ENCODE assay signal across 22 cellular contexts in the genomic region with DNA sequence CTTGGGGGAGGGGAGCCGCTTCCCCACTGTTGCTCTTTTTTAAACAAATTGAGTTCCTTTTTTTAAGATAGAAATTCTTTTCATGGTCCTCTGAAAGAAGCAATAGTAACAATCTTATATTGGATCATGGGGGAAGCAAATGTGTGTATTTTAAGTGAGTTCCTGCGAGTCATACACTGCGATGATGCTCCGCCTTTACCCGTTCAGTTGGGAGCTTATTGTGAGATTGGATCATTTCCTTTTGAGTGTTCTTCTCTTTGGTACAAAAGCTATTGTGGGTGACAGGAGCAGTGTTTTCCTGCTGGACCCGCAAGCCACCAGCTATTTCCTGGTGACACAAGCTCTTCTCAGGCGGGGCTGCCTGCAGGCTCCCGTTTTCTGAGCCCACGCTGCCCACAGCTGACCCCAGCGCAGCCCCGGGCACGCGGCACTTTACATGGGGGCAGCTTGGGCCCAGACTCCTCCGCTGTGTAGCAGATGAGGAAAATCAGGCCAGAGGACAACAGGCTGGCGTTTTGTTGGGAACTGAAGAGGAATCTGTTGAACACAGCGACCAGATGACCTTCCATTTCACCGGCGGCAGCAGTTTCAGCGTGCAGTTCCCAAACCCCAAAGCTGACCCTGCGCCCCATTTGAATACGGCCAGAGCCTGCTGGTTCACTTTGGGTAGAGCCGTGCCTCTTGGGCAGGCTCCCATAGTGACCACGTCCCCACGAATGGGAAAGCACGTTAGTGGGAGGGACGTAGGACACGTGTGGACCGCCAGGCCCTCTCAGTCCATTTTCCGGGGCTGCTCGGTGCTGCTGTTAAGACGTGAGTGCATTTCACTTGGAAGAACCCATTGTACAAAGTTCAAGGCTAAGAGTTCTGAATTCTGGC. TPM values are rescaled to one million over a fixed set of nuclear protein-coding genes. Genes with fewer than 3 reads are reported as not detected.
DNase-seq lines count a peak whose midpoint lies in the region; ATAC-seq, FAIRE-seq and TF ChIP-seq lines count a peak whose summit lies in the region.
"Had no signal": no experiment of that assay in that cellular context is flagged by ENCODE, and none has a peak within 500 bp of the region (broad histone marks: within the 10 kb centered on the region; RNA-seq: fewer than 3 reads in every experiment).

No MANE protein-coding gene starts in this region.

- H4K20me1 ChIP-seq in osteoblast (ENCODE audit: insufficient read depth, low read length): peaks cover 17% of the 10 kb centered on the region

- H3K4me3 Mint-ChIP-seq in activated T-cell treated with anti-CD3 and anti-CD28 coated beads, Interleukin-2, amount 50 U/mL, for 72 hours: no peak overlapping the region
- no peak overlapping the region for H3K4me3 Mint-ChIP-seq in activated T-cell treated with anti-CD3 and anti-CD28 coated beads, Interleukin-2, amount 50 U/mL, for 4 hours
- H3K4me3 Mint-ChIP-seq: activated B cell treated with CpG ODN at 0.5 μM for 24 hours; activated T-helper 1 cell treated with anti-CD3 and anti-CD28 coated beads, Interleukin-12 subunit alpha, Interleukin-12 subunit beta, Interleukin-2, Interleukin-4 antibody, amounts not matched to agents 30 ng/mL and 10 ng/mL and 1 ng/mL, durations not matched to agents 14 hours and 24 hours and 36 hours; T-helper 2 cell treated with Interferon-gamma antibody and Interleukin-4, amounts not matched to agents 5 μg/mL and 100 μg/mL, for 36 hours had no signal

- no peaks in the 10 kb centered on the region for H3K9me3 Mint-ChIP-seq in activated T-cell treated with anti-CD3 and anti-CD28 coated beads, Interleukin-2, amount 50 U/mL, for 72 hours
- no peaks in the 10 kb centered on the region for H3K9me3 Mint-ChIP-seq in activated T-cell treated with anti-CD3 and anti-CD28 coated beads, Interleukin-2, amount 50 U/mL, for 4 hours
- H3K9me3 Mint-ChIP-seq: activated B cell treated with CpG ODN at 0.5 μM for 24 hours; activated naive CD4-positive, alpha-beta T cell treated with anti-CD3 and anti-CD28 coated beads, Interleukin-2, amount 50 U/mL, for 72 hours; activated T-helper 1 cell treated with anti-CD3 and anti-CD28 coated beads, Interleukin-12 subunit alpha, Interleukin-12 subunit beta, Interleukin-2, Interleukin-4 antibody, amounts not matched to agents 30 ng/mL and 10 ng/mL and 1 ng/mL, durations not matched to agents 14 hours and 24 hours and 36 hours; T-helper 2 cell treated with Interferon-gamma antibody and Interleukin-4, amounts not matched to agents 5 μg/mL and 100 μg/mL, for 36 hours had no signal

- H3K4me3 ChIP-seq in bronchial epithelial cell (ENCODE audit: low read depth, low read length) (no peak overlapping the region), osteoblast (ENCODE audit: insufficient read depth, low read length) (no peak overlapping the region)
- H3K4me3 ChIP-seq: heart right ventricle, lower lobe of right lung, PC-9, SJSA1 had no signal

- H3K27me3 Mint-ChIP-seq in activated T-cell treated with anti-CD3 and anti-CD28 coated beads, Interleukin-2, amount 50 U/mL, for 72 hours (ENCODE audit: low read depth): no peaks in the 10 kb centered on the region
- H3K27me3 Mint-ChIP-seq in activated T-cell treated with anti-CD3 and anti-CD28 coated beads, Interleukin-2, amount 50 U/mL, for 4 hours (ENCODE audit: low read depth): no peaks in the 10 kb centered on the region
- H3K27me3 Mint-ChIP-seq: activated B cell treated with CpG ODN at 0.5 μM for 24 hours had no signal

- peak overlapping the region; percentile 46 for H3K27ac Mint-ChIP-seq in activated T-cell treated with anti-CD3 and anti-CD28 coated beads, Interleukin-2, amount 50 U/mL, for 72 hours
- H3K27ac Mint-ChIP-seq: activated B cell treated with CpG ODN at 0.5 μM for 24 hours; T-helper 2 cell treated with Interferon-gamma antibody and Interleukin-4, amounts not matched to agents 5 μg/mL and 100 μg/mL, for 36 hours had no signal

- no peak overlapping the region for H2AFZ ChIP-seq in osteoblast (ENCODE audit: low read length)
- H2AFZ ChIP-seq: PC-9 had no signal

- no peak for ATAC-seq in activated T-cell treated with anti-CD3 and anti-CD28 coated beads, Interleukin-2, amount 50 U/mL, for 72 hours (replicated peaks in 1 of 2)
- ATAC-seq in activated T-cell treated with anti-CD3 and anti-CD28 coated beads, Interleukin-2, amount 50 U/mL, for 4 hours: no peak
- ATAC-seq in HG03469 (IDR thresholded peaks at IDR 0.05; ENCODE audit: unreplicated experiment): no peak
- ATAC-seq: activated naive CD4-positive, alpha-beta T cell treated with anti-CD3 and anti-CD28 coated beads, Interleukin-2, amount 50 U/mL, for 72 hours; heart right ventricle; lower lobe of right lung had no signal

- no peak overlapping the region for H3K4me2 ChIP-seq in osteoblast (ENCODE audit: insufficient read depth, low read length)
- H3K4me2 ChIP-seq: PC-9 had no signal

- no peak overlapping the region for H3K27ac ChIP-seq in osteoblast (ENCODE audit: low read depth, low read length)
- H3K27ac ChIP-seq: lower lobe of right lung, PC-9, SJSA1 had no signal

- H3K36me3 Mint-ChIP-seq in activated T-cell treated with anti-CD3 and anti-CD28 coated beads, Interleukin-2, amount 50 U/mL, for 72 hours (ENCODE audit: insufficient read depth in 2 of 2): peaks cover 2 to 10% of the 10 kb centered on the region in 2 donors
- peaks cover 26% of the 10 kb centered on the region for H3K36me3 Mint-ChIP-seq in activated T-cell treated with anti-CD3 and anti-CD28 coated beads, Interleukin-2, amount 50 U/mL, for 4 hours (ENCODE audit: insufficient read depth)

- peaks cover 58% of the 10 kb centered on the region for H3K79me2 ChIP-seq in osteoblast (ENCODE audit: insufficient read depth, low read length)

- no peaks in the 10 kb centered on the region for H3K27me3 ChIP-seq in bronchial epithelial cell (ENCODE audit: control insufficient read depth, insufficient read depth, low read length)
- H3K27me3 ChIP-seq in osteoblast (ENCODE audit: insufficient read depth, low read length): no peaks in the 10 kb centered on the region
- H3K27me3 ChIP-seq: heart right ventricle, SJSA1 had no signal

- no peak for DNase-seq in activated T-cell treated with anti-CD3 and anti-CD28 coated beads, Interleukin-2, amount 50 U/mL, for 72 hours
- DNase-seq in activated T-cell treated with anti-CD3 and anti-CD28 coated beads, Interleukin-2, amount 50 U/mL, for 4 hours: no peak
- DNase-seq in M059J (ENCODE audit: low read depth) (peak; percentile 12), bronchial epithelial cell (ENCODE audit: low read depth) (peak; percentile 37), osteoblast (ENCODE audit: insufficient read length, low spot score, missing footprints) (peak; percentile 80), CD1c-positive myeloid dendritic cell (ENCODE audit: extremely low spot score) (no peak), A172 (ENCODE audit: low spot score) (no peak)
- DNase-seq: activated B cell treated with CpG ODN at 0.5 μM for 24 hours; heart right ventricle; KG1; lower lobe of right lung; NCI-H1105; NCI-H2029 treated with DMSO at 0.1 percent for 48 hours; nucleus accumbens; PC-9; stimulated activated CD8-positive, alpha-beta memory T cell treated with anti-CD3 and anti-CD28 coated beads, Interleukin-4, amount 100 ng/mL, for 48 hours had no signal

- H3K4me1 Mint-ChIP-seq in activated T-cell treated with anti-CD3 and anti-CD28 coated beads, Interleukin-2, amount 50 U/mL, for 72 hours (ENCODE audit: low read depth): peaks cover 26% of the 10 kb centered on the region
- H3K4me1 Mint-ChIP-seq in activated T-cell treated with anti-CD3 and anti-CD28 coated beads, Interleukin-2, amount 50 U/mL, for 4 hours (ENCODE audit: low read depth): peaks cover 16% of the 10 kb centered on the region

- TF ChIP-seq CTCF in bronchial epithelial cell (IDR thresholded peaks at IDR 0.05; ENCODE audit: insufficient read depth, low read length, severe bottlenecking) (no peak), osteoblast (IDR thresholded peaks at IDR 0.05; ENCODE audit: extremely low read depth, low read depth, low read length) (no peak)

- H3K9me3 ChIP-seq in osteoblast (ENCODE audit: low read depth, low read length): no peaks in the 10 kb centered on the region
- H3K9me3 ChIP-seq: heart right ventricle, lower lobe of right lung, SJSA1 had no signal

- H3K36me3 ChIP-seq in bronchial epithelial cell (ENCODE audit: control insufficient read depth, insufficient read depth, low read length) (peaks cover 14% of the 10 kb centered on the region), osteoblast (ENCODE audit: insufficient read depth, low read length) (peaks cover 43% of the 10 kb centered on the region)
- H3K36me3 ChIP-seq: SJSA1 had no signal

- no peak for FAIRE-seq in bronchial epithelial cell (lab: Jason Lieb, UNC)
- FAIRE-seq: A204.1 had no signal

- peaks cover 5% of the 10 kb centered on the region for H3K4me1 ChIP-seq in osteoblast (ENCODE audit: insufficient read depth, low read length)
- H3K4me1 ChIP-seq: SJSA1 had no signal

RNA-seq across cellular contexts. Expression of a gene that starts 12.2 kb away (rescaled TPM):
- total RNA-seq in activated T-cell treated with anti-CD3 and anti-CD28 coated beads, Interleukin-2, amount 50 U/mL, for 72 hours: 10 to 100 TPM; 14.5 to 15.3 TPM
- 10 to 100 TPM; 16.9 to 21.3 (median 17.0) TPM for total RNA-seq in activated T-cell treated with anti-CD3 and anti-CD28 coated beads, Interleukin-2, amount 50 U/mL, for 4 hours
- 7.6 and 11.0 TPM in 2 replicates for total RNA-seq in M059J (2014; rRNA removed; shearing (Covaris generic))
- total RNA-seq in bronchial epithelial cell (12.1 and 14.6 TPM in 2 replicates), osteoblast (12.7 and 13.0 TPM in 2 replicates)
- total RNA-seq in A172 (2014; rRNA removed; shearing (Covaris generic)): 12.6 and 15.3 TPM in 2 replicates

RNA-seq across cellular contexts. Expression of a gene that starts 12.5 kb away (rescaled TPM):
- 10 to 100 TPM; 47.6 to 65.5 TPM for total RNA-seq in activated T-cell treated with anti-CD3 and anti-CD28 coated beads, Interleukin-2, amount 50 U/mL, for 72 hours
- 100 to 1,000 TPM; 129 to 146 (median 136) TPM for total RNA-seq in activated T-cell treated with anti-CD3 and anti-CD28 coated beads, Interleukin-2, amount 50 U/mL, for 4 hours
- 36.7 and 52.5 TPM in 2 replicates for total RNA-seq in M059J (2014; rRNA removed; shearing (Covaris generic))
- total RNA-seq in bronchial epithelial cell: 67.4 and 91.0 TPM in 2 replicates
- total RNA-seq in osteoblast: 10.3 and 21.0 TPM in 2 replicates
- 57.9 and 76.0 TPM in 2 replicates for total RNA-seq in A172 (2014; rRNA removed; shearing (Covaris generic))

Comparison
In these comparisons a context has a peak if more than half of its experiments do, and no peak if none do; other contexts are left out.
1. DNase-seq: peak in M059J (single experiment), bronchial epithelial cell (single experiment) and osteoblast (single experiment); none in activated T-cell treated with anti-CD3 and anti-CD28 coated beads, Interleukin-2, amount 50 U/mL, for 72 hours (0 of 2), activated T-cell treated with anti-CD3 and anti-CD28 coated beads, Interleukin-2, amount 50 U/mL, for 4 hours (single experiment), CD1c-positive myeloid dendritic cell (single experiment) and A172 (single experiment).